Comparison of ENCODE assay signal across 24 cellular contexts in the genomic region with DNA sequence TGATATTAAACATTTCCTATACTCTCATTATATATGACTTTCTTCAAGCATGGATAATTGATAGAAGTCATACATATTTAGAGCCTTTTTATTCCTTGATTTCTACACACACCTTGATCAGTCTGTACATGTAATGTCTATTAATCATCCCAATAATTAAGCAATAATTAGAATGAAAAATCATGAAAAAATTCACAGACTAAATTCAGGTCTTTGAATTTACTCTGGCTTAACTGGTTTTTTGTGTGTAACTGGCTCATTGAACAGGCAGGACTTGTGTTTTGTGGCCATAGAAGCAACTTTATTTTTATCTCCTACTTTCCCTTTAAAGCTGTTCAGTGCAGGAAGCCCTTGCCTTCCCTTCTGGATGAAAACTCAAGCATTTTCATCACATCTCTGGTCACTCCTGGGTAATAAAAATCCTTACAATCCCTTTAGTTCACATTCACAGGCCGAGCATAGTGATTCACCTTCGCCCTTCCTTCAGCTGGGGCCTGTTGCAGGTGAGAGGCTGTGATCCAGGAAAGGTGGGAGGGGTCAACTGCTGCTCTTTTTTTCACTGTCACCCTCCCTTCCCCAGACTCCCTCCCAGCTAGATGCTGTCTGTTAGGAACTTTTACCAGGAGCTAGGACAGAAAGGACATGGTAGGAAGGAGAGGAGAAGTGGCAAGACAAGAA. TPM values are rescaled to one million over a fixed set of nuclear protein-coding genes. Genes with fewer than 3 reads are reported as not detected.
DNase-seq lines count a peak whose midpoint lies in the region; ATAC-seq and FAIRE-seq lines count a peak whose summit lies in the region.
"Had no signal": no experiment of that assay in that cellular context is flagged by ENCODE, and none has a peak within 500 bp of the region (broad histone marks: within the 10 kb centered on the region; RNA-seq: fewer than 3 reads in every experiment).

No MANE protein-coding gene starts in this region.

- peak; percentile 50 for ATAC-seq in esophagus mucosa
- no peak for ATAC-seq in GM18909 (IDR thresholded peaks at IDR 0.05; ENCODE audit: poor library complexity, unreplicated experiment)
- ATAC-seq: activated CD4-positive, CD25-positive, alpha-beta regulatory T cell treated with anti-CD3 and anti-CD28 coated beads, Interleukin-2, amount 50 U/mL, for 24 hours; CD8-positive, alpha-beta T cell; psoas muscle had no signal

- DNase-seq in NCI-H510A treated with DMSO at 0.1 percent for 48 hours (lab: John Stamatoyannopoulos, UW) = peak; percentile 10
- no peak for DNase-seq in NCI-H510A (lab: John Stamatoyannopoulos, UW)
- DNase-seq in NT2/D1 (ENCODE audit: low read depth, low spot score) = peak; percentile 5
- peak; percentile 20 for DNase-seq in small intestine
- DNase-seq in medulla oblongata (ENCODE audit: extremely low spot score) = no peak
- DNase-seq in NCI-H1048 (lab: John Stamatoyannopoulos, UW) = no peak
- DNase-seq: activated CD4-positive, alpha-beta memory T cell treated with anti-CD3 and anti-CD28 coated beads, Interleukin-2, amount 10 ng/mL, durations not matched to agents 7 days and 5 days; activated naive CD4-positive, alpha-beta T cell; activated T-cell treated with anti-CD3 and anti-CD28 coated beads, Interleukin-2, amount 50 U/mL, for 1 hour; amygdala; CD8-positive, alpha-beta T cell; GF-D8; immature natural killer cell; NCI-H1436; NCI-H524 treated with DMSO at 0.1 percent for 48 hours; psoas muscle; Right ventricle myocardium superior; stimulated activated CD4-positive, alpha-beta T cell treated with anti-CD3 and anti-CD28 coated beads, Interleukin-4, amount 100 ng/mL, for 1 hour; thyroid gland had no signal

- FAIRE-seq in small intestine (lab: Jason Lieb, UNC) = no peak

- no peak overlapping the region for H3K9ac ChIP-seq in NT2/D1 (ENCODE audit: insufficient read length, low read depth)

- no peak overlapping the region for H3K4me3 ChIP-seq in NT2/D1 (ENCODE audit: insufficient read length, low read depth)
- H3K4me3 ChIP-seq in small intestine (ENCODE audit: low read depth in 1 of 2, low read length in 2 of 2) = no peak overlapping the region
- H3K4me3 ChIP-seq: psoas muscle, skin epidermis, thyroid gland had no signal

- H3K9me3 ChIP-seq in NT2/D1 (ENCODE audit: insufficient read depth, low read length) = no peaks in the 10 kb centered on the region
- H3K9me3 ChIP-seq in small intestine (ENCODE audit: control insufficient read depth, low read depth) = no peaks in the 10 kb centered on the region
- H3K9me3 ChIP-seq: thyroid gland had no signal

- H3K4me1 ChIP-seq in NT2/D1 (ENCODE audit: insufficient read depth, insufficient read length) (no peaks in the 10 kb centered on the region), small intestine (ENCODE audit: control insufficient read depth in 2 of 2, insufficient read depth in 1 of 2, low read depth in 1 of 2, low read length in 1 of 2) (no peaks in the 10 kb centered on the region)
- H3K4me1 ChIP-seq: psoas muscle had no signal

- H3K27me3 ChIP-seq in NT2/D1 (ENCODE audit: insufficient read depth, insufficient read length) (no peaks in the 10 kb centered on the region), small intestine (ENCODE audit: control insufficient read depth in 2 of 2, insufficient read depth in 2 of 2, low read length in 2 of 2) (no peaks in the 10 kb centered on the region)
- H3K27me3 ChIP-seq: thyroid gland had no signal

- WGBS in small intestine, 3 donors = 16 to 67% (median 50%) methylated on average over 2 of the region's 2 CpGs

- H3K36me3 ChIP-seq in NT2/D1 (ENCODE audit: insufficient read depth, insufficient read length, low read length) = no peaks in the 10 kb centered on the region
- no peaks in the 10 kb centered on the region for H3K36me3 ChIP-seq in small intestine (ENCODE audit: control insufficient read depth in 2 of 2, insufficient read depth in 2 of 2, low read length in 2 of 2)
- H3K36me3 ChIP-seq: thyroid gland had no signal

- H3K27ac ChIP-seq in small intestine (ENCODE audit: low read depth in 1 of 2, low read length in 1 of 2) = no peak overlapping the region
- H3K27ac ChIP-seq: 22Rv1, psoas muscle, skin epidermis, thyroid gland had no signal

RNA-seq across cellular contexts. Expression of a gene that starts 58.0 kb away (rescaled TPM):
- 66.5 TPM for total RNA-seq in esophagus mucosa
- polyA plus RNA-seq in small intestine = 10 to 100 TPM; 16.3 to 37.1 (median 23.0) TPM

Comparison
In these comparisons a context has a peak if more than half of its experiments do, and no peak if none do; other contexts are left out.
1. DNase-seq: peak in NCI-H510A treated with DMSO at 0.1 percent for 48 hours (single experiment), NT2/D1 (single experiment) and small intestine (single experiment); none in NCI-H510A (single experiment), medulla oblongata (single experiment) and NCI-H1048 (single experiment).